8 cellular contexts compared by ENCODE assay signal in the genomic region with DNA sequence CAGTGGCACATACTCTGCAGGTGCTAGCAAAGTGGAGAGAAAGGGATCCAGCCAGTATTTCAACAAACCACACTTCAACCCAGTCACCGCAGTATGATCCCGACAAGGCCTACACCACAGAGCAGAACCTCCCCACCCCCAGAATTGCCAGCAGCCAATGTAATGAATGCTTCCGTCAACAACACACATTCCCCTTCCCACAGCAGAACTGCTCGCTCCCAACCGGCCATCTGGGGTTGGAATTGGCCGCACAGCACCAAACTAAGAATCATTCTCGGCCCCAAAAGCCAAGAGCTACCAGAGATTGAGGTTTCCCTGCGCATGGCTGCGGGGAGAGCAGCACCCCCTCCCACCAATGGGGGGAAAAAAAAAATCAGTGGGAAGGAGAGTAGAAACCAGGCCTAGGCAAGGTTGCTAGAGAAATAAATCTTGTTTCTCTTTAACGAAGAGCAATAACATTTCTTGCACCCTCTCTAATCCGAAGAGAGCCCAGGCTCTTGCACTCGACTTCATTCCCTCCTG. TPM values are rescaled to one million over a fixed set of nuclear protein-coding genes. Genes with fewer than 3 reads are reported as not detected.
DNase-seq lines count a peak whose midpoint lies in the region; ATAC-seq, FAIRE-seq and TF ChIP-seq lines count a peak whose summit lies in the region.

No MANE protein-coding gene starts in this region.

- peak; percentile 67 for TF ChIP-seq POLR2A in K562 (conservative IDR thresholded peaks at IDR 0.05)

- no TSS peak for BruUV-seq in K562 (replicated peaks; lab: Mats Ljungman, UMichigan)

- H3K79me2 ChIP-seq in DOHH2 (ENCODE audit: control insufficient read depth, low read length) (peaks cover 88% of the 10 kb centered on the region), Karpas-422 (ENCODE audit: low read length) (peaks cover 56% of the 10 kb centered on the region), K562 (ENCODE audit: control insufficient read depth, insufficient read depth, low read length) (peaks cover 98% of the 10 kb centered on the region)

- FAIRE-seq in K562 (lab: Jason Lieb, UNC), result peak; percentile 71

- H3K9ac ChIP-seq in Karpas-422 (ENCODE audit: low read length) (peak overlapping the region; percentile 97), K562 (ENCODE audit: insufficient read depth in 1 of 2, low read depth in 2 of 2, low read length in 2 of 2) (peak overlapping the region; percentile 94 to 99)

- CTCF ChIA-PET in K562 (lab: Yijun Ruan, JAX; ENCODE audit: low intra/inter-chr PET ratio), result interaction anchor here (0.7 kb wide), 1 partner anchor 43 kb away, joined by 4 read pairs; no protein-coding TSS in a partner anchor

- H3K9me1 ChIP-seq in K562 (ENCODE audit: control insufficient read depth, insufficient read depth, low read length), result no peaks in the 10 kb centered on the region

- no peak for TF ChIP-seq EP300 in K562 (IDR thresholded peaks at IDR 0.05; ENCODE audit: low read length)

- H3K27ac ChIP-seq in DOHH2 (ENCODE audit: low read depth, low read length), result peak overlapping the region; percentile 85
- peak overlapping the region; percentile 66; the same call in 1 of the 2 replicates for H3K27ac ChIP-seq in Karpas-422 (ENCODE audit: low read length)
- H3K27ac ChIP-seq in K562 (ENCODE audit: extremely low read depth, low read depth, low read length), result peak overlapping the region; percentile 94

- no peaks in the 10 kb centered on the region for H3K27me3 ChIP-seq in DOHH2 (ENCODE audit: control insufficient read depth, low read length)
- no peaks in the 10 kb centered on the region for H3K27me3 ChIP-seq in Karpas-422 (ENCODE audit: low read length)
- no peaks in the 10 kb centered on the region for H3K27me3 ChIP-seq in K562 (ENCODE audit: control insufficient read depth in 2 of 2, insufficient read depth in 2 of 2, low read length in 2 of 2)

- WGBS in K562 (ENCODE audit: insufficient coverage, low coverage, missing lambda C conversion rate), result 0% methylated on average over 12 of the region's 12 CpGs

- TF ChIP-seq RAD21 in K562 (CRISPR knock-in tag; conservative IDR thresholded peaks at IDR 0.05 in 1 of 2, IDR thresholded peaks at IDR 0.05 in 1 of 2), result no peak

- no peaks in the 10 kb centered on the region for H3K9me2 ChIP-seq in DOHH2 (replicated peaks; ENCODE audit: control insufficient read depth, low read length)
- no peaks in the 10 kb centered on the region for H3K9me2 ChIP-seq in Karpas-422 (replicated peaks; ENCODE audit: insufficient read depth, low read length)

- peaks cover 47% of the 10 kb centered on the region for H3K36me3 ChIP-seq in DOHH2 (ENCODE audit: control insufficient read depth, low read length)
- peaks cover 10% of the 10 kb centered on the region for H3K36me3 ChIP-seq in Karpas-422 (ENCODE audit: insufficient read depth, low read length)
- peaks cover 18% of the 10 kb centered on the region; the same call in 2 of the 3 replicates for H3K36me3 ChIP-seq in K562 (ENCODE audit: control insufficient read depth, insufficient read depth, low read length)

- no peaks in the 10 kb centered on the region for H3K9me3 ChIP-seq in DOHH2 (ENCODE audit: control insufficient read depth, insufficient read depth, low read length)
- H3K9me3 ChIP-seq in Karpas-422 (ENCODE audit: low read length), result no peaks in the 10 kb centered on the region
- peaks cover 3% of the 10 kb centered on the region; the same call in 1 of the 2 replicates for H3K9me3 ChIP-seq in K562 (replicated peaks; ENCODE audit: control insufficient read depth, insufficient read depth, low read depth, low read length)

- H3K4me1 ChIP-seq in DOHH2 (ENCODE audit: control insufficient read depth, low read length) (peaks cover 56% of the 10 kb centered on the region), Karpas-422 (ENCODE audit: low read length) (peaks cover 37% of the 10 kb centered on the region), K562 (replicated peaks in 1 of 2; ENCODE audit: control insufficient read depth in 2 of 2, insufficient read depth in 2 of 2, low read length in 2 of 2) (peaks cover 16 to 26% of the 10 kb centered on the region in 2 experiments)

- H3K4me3 ChIP-seq in DOHH2 (ENCODE audit: low read length) (peak overlapping the region; percentile 94), Karpas-422 (ENCODE audit: low read length) (peak overlapping the region; percentile 82), K562 (peak overlapping the region; percentile 77)

- TF ChIP-seq CTCF in DOHH2 (IDR thresholded peaks at IDR 0.05; ENCODE audit: low read depth, low read length, poor library complexity, severe bottlenecking) (no peak), K562 (IDR thresholded peaks at IDR 0.05 in 2 of 3, conservative IDR thresholded peaks at IDR 0.05 in 1 of 3; ENCODE audit: insufficient read depth in 2 of 3, low read depth in 1 of 3, low read length in 3 of 3) (no peak)

- peaks cover 7% of the 10 kb centered on the region; the same call in 1 of the 2 replicates for H3F3A ChIP-seq in DOHH2 (ENCODE audit: control insufficient read depth, insufficient read depth)

- H2AFZ ChIP-seq in Karpas-422 (ENCODE audit: low read length), result no peak overlapping the region
- peak overlapping the region; percentile 44; the same call in 1 of the 2 replicates for H2AFZ ChIP-seq in K562 (ENCODE audit: low read depth, low read length)

- peak; percentile 47 for ATAC-seq in K562
- ATAC-seq in GM21717 (IDR thresholded peaks at IDR 0.05; ENCODE audit: unreplicated experiment), result no peak
- no peak for ATAC-seq in HG02870 (IDR thresholded peaks at IDR 0.05; ENCODE audit: unreplicated experiment)

- H3K4me2 ChIP-seq in DOHH2 (ENCODE audit: low read length), result peak overlapping the region; percentile 89
- H3K4me2 ChIP-seq in Karpas-422 (ENCODE audit: low read depth, low read length, poor library complexity, severe bottlenecking), result peak overlapping the region; percentile 89
- H3K4me2 ChIP-seq in K562 (ENCODE audit: insufficient read depth, low read length), result peak overlapping the region; percentile 95

- POLR2A ChIA-PET in K562 (lab: Yijun Ruan, JAX), result interaction anchor here (1.0 to 3.8 kb wide), 7 partner anchors 9 to 32 kb away, joined by 4 to 28 read pairs (median 7); no protein-coding TSS in a partner anchor

- peaks cover 43% of the 10 kb centered on the region for H4K20me1 ChIP-seq in DOHH2 (ENCODE audit: control insufficient read depth, insufficient read depth, low read depth, low read length)
- H4K20me1 ChIP-seq in Karpas-422 (ENCODE audit: insufficient read depth, low read depth, low read length), result peaks cover 17% of the 10 kb centered on the region; the same call in 1 of the 2 replicates
- H4K20me1 ChIP-seq in K562 (replicated peaks; ENCODE audit: control insufficient read depth, insufficient read depth, low read length), result peaks cover 24% of the 10 kb centered on the region

- intact Hi-C loops in K562 (cut with micrococcal nuclease), result loop anchor here (1.0 to 2.0 kb wide), 6 partner anchors 17 to 213 kb away; partner anchors contain the start of gene IQUB

- in situ Hi-C loops in SK-MEL-5 (cut with HindIII; ENCODE audit: low pct_unique_long_range_greater_than_20kb, low sequenced_read_pairs) (no loop called here), K562 (cut with MboI) (no loop called here)

- DNase-seq in Karpas-422, result peak; percentile 50
- DNase-seq in SK-MEL-5 (ENCODE audit: low read depth, low spot score), result peak; percentile 85
- peak; percentile 34 to 89 (median 64) for DNase-seq in K562 (ENCODE audit: extremely low read depth in 1 of 4, low spot score in 3 of 4)
- DNase-seq in hypothalamus (lab: John Stamatoyannopoulos, UW), result peak in 36 of 51 donors; percentile 1 to 70 (median 12)
- DNase-seq in putamen (ENCODE audit: low spot score), result peak; percentile 49

TF ChIP-seq in K562, 482 proteins besides CTCF, POLR2A, EP300 and RAD21 (continues in another document):
- TF ChIP-seq ETV5 (CRISPR knock-in tag; IDR thresholded peaks at IDR 0.05; ENCODE audit: low read depth) (peak; percentile 34; the same call in 1 of the 2 replicates), NFATC3 (IDR thresholded peaks at IDR 0.05) (no peak)
- TF ChIP-seq, protein P1, sequence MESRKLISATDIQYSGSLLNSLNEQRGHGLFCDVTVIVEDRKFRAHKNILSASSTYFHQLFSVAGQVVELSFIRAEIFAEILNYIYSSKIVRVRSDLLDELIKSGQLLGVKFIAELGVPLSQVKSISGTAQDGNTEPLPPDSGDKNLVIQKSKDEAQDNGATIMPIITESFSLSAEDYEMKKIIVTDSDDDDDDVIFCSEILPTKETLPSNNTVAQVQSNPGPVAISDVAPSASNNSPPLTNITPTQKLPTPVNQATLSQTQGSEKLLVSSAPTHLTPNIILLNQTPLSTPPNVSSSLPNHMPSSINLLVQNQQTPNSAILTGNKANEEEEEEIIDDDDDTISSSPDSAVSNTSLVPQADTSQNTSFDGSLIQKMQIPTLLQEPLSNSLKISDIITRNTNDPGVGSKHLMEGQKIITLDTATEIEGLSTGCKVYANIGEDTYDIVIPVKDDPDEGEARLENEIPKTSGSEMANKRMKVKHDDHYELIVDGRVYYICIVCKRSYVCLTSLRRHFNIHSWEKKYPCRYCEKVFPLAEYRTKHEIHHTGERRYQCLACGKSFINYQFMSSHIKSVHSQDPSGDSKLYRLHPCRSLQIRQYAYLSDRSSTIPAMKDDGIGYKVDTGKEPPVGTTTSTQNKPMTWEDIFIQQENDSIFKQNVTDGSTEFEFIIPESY (CRISPR knock-in tag; IDR thresholded peaks at IDR 0.05), result no peak

RNA-seq across cellular contexts. Expression of gene WASL, which starts 1.1 kb away (rescaled TPM):
- total RNA-seq in Karpas-422 (2014; rRNA removed; shearing (Covaris generic); ENCODE audit: low replicate concordance), result 7.1 and 12.1 TPM in 2 replicates
- total RNA-seq in SK-MEL-5 (2014; rRNA removed; shearing (Covaris generic)), result 32.1 and 32.2 TPM in 2 replicates
- polyA plus RNA-seq in SK-MEL-5 (2015; cell fraction: cytosol; rRNA removed), result 68.3 and 87.1 TPM in 2 replicates
- polyA plus RNA-seq in SK-MEL-5 (2015; cell fraction: nucleus; rRNA removed), result 21.6 and 23.8 TPM in 2 replicates
- 10.9 and 28.5 TPM in 2 replicates for total RNA-seq in K562 (2011; cell fraction: chromatin; rRNA removed; ENCODE audit: low replicate concordance)
- 10.0 and 12.2 TPM in 2 replicates for total RNA-seq in K562 (2011; cell fraction: nucleolus; rRNA removed)
- 19.1 and 41.4 TPM in 2 replicates for total RNA-seq in K562 (2011; cell fraction: nucleoplasm; rRNA removed)
- total RNA-seq in K562 (2014; rRNA removed) (4.1 and 5.9 TPM in 2 replicates), K562 (2014; rRNA removed; fragmentation: Illumina TruSeq; extraction: Trizol) (9.6 and 9.9 TPM in 2 replicates), K562 (2015; rRNA removed; fragmentation: Illumina TruSeq; extraction: Trizol) (8.5 and 8.7 TPM in 2 replicates), K562 (2021) (12.9 and 13.9 TPM in 2 replicates)
- polyA plus RNA-seq in K562 (2011; rRNA removed) (5.6 and 8.3 TPM in 2 replicates), K562 (2014; fragmentation: Illumina TruSeq; extraction: Trizol) (10.2 and 10.9 TPM in 2 replicates), K562 (2014; fragmentation: Nextera tagmentation; extraction: Ambion mirVana) (1 to 10 TPM; 3.2 to 4.4 TPM), K562 (2014; rRNA removed) (6.6 and 8.1 TPM in 2 replicates)
- polyA plus RNA-seq in K562 (2011; cell fraction: cytosol; rRNA removed), result 2.0 and 2.8 TPM in 2 replicates
- 10.4 and 11.6 TPM in 2 replicates for polyA plus RNA-seq in K562 (2011; cell fraction: nucleus; rRNA removed)
- 8.4 and 12.5 TPM in 2 replicates for polyA plus RNA-seq in K562 (2012)
- polyA minus RNA-seq in K562 (2011; rRNA and poly(A)+ RNA removed), result 7.6 and 9.3 TPM in 2 replicates
- polyA minus RNA-seq in K562 (2011; cell fraction: cytosol; rRNA and poly(A)+ RNA removed), result 4.5 and 6.2 TPM in 2 replicates
- polyA minus RNA-seq in K562 (2011; cell fraction: nucleus; rRNA and poly(A)+ RNA removed), result 29.4 and 36.2 TPM in 2 replicates

Comparison
In these comparisons a context has a peak if more than half of its experiments do, and no peak if none do; other contexts are left out.
1. DNase-seq: peak in every context shown above with its lines; median percentile 85 in SK-MEL-5; 64 in K562; 50 in Karpas-422; 49 in putamen; 12 in hypothalamus.